Comparison of ENCODE assay signal across 8 cellular contexts in the genomic region with DNA sequence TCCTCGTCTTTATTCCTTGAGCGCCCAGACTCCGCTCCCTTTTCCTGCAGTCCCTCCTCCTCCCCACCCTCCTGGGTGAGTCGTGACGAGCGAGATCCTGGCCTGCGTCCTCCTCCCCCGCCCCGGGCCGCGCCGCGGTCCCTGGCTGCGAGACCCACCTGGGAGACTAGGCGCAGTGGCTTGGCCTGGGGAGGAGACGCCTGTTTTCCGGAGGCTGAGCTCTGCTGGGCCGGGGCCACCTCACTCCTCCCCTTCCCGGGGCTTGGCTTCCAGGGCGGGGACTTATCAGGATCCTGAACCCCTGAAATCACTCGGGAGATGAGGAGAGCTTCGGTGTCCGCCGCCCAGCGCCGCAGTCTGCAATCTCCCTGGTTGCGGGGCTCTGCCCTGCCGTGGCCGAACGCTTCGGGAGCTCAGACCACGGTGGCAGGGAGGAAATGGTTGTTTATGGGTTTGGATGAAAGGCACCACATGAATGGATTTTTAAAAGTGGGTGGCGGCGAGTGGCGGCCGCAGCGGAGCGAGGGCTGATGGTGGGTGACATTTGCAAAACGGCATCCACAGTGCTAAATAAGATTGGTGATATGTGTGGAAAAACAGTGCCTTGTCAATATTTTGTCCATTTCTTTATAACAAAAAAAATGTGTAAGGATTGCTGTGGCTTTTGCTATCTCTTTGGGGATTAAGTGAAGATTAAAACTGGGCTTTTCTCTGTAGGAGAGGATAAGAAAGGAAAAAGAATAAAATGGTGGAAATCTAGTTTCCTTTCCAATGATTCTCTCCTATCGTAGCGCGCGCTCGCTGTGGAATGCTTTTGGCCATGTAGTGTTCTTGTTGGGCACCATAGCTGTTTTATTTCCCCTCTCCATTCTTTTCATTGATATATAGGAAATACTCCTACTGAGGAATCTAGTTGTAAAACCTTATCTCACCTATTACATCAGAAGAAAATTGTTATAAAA. TPM values are rescaled to one million over a fixed set of nuclear protein-coding genes. Genes with fewer than 3 reads are reported as not detected.
DNase-seq lines count a peak whose midpoint lies in the region; ATAC-seq and TF ChIP-seq lines count a peak whose summit lies in the region.

No MANE protein-coding gene starts in this region.

- H3K4me1 Mint-ChIP-seq in GM23338 = peaks cover 18% of the 10 kb centered on the region
- H3K4me1 Mint-ChIP-seq in nephron progenitor cell = peaks cover 22% of the 10 kb centered on the region
- peaks cover 23% of the 10 kb centered on the region for H3K4me1 Mint-ChIP-seq in type B pancreatic cell (ENCODE audit: unreplicated experiment)

- ATAC-seq in GM23338 (peak; percentile 14), GM19467 (IDR thresholded peaks at IDR 0.05; ENCODE audit: unreplicated experiment) (no peak)

- H3K27me3 ChIP-seq in GM23338 (ENCODE audit: insufficient read depth) = peaks cover 29% of the 10 kb centered on the region

- 0 out of 2 replicates have a peak, but pooled peaks cover 8% of the 10 kb centered on the region for H3F3A ChIP-seq in GM23338 (replicated peaks; ENCODE audit: low read depth)

- H2AFZ ChIP-seq in GM23338 (peak overlapping the region; percentile 48; the same call in 1 of the 2 replicates), OCI-LY7 (ENCODE audit: low read length) (no peak overlapping the region)

- H3K9me3 Mint-ChIP-seq in GM23338 = peaks cover 2% of the 10 kb centered on the region; the same call in 1 of the 3 replicates
- H3K9me3 Mint-ChIP-seq in nephron progenitor cell = peaks cover 6% of the 10 kb centered on the region
- no peaks in the 10 kb centered on the region for H3K9me3 Mint-ChIP-seq in type B pancreatic cell

- H3K4me1 ChIP-seq in GM23338 (ENCODE audit: insufficient read depth) (peaks cover 16% of the 10 kb centered on the region), OCI-LY7 (ENCODE audit: insufficient read depth, low read length, poor library complexity, severe bottlenecking) (peaks cover 19% of the 10 kb centered on the region)

- intact Hi-C loops in OCI-LY7 (cut with micrococcal nuclease; ENCODE audit: unreplicated experiment) = no loop called here

- no TSS peak for BruUV-seq in OCI-LY7 (replicated peaks; lab: Mats Ljungman, UMichigan)

- H3K4me3 ChIP-seq in GM23338 (peak overlapping the region; percentile 86), OCI-LY7 (ENCODE audit: low read depth, low read length, poor library complexity, severe bottlenecking) (peak overlapping the region; percentile 84), fibroblast of villous mesenchyme (ENCODE audit: low read depth, low read length) (peak overlapping the region; percentile 77)

- H3K4me3 Mint-ChIP-seq in GM23338 (peak overlapping the region; percentile 97), nephron progenitor cell (peak overlapping the region; percentile 93), type B pancreatic cell (peak overlapping the region; percentile 97)

- H3K27ac Mint-ChIP-seq in GM23338 (peak overlapping the region; percentile 39; the same call in 1 of the 2 replicates), nephron progenitor cell (no peak overlapping the region), type B pancreatic cell (peak overlapping the region; percentile 88)

- H3K79me2 ChIP-seq in GM23338 (replicated peaks; ENCODE audit: insufficient read depth) (peaks cover 48% of the 10 kb centered on the region), OCI-LY7 (ENCODE audit: insufficient read depth, low read depth, low read length) (no peaks in the 10 kb centered on the region)

- TF ChIP-seq CTCF in GM23338 (conservative IDR thresholded peaks at IDR 0.05; ENCODE audit: low read depth in 2 of 2) = no peak
- no peak for TF ChIP-seq CTCF in OCI-LY7 (conservative IDR thresholded peaks at IDR 0.05; ENCODE audit: low read length)
- no peak for TF ChIP-seq CTCF in fibroblast of villous mesenchyme (IDR thresholded peaks at IDR 0.05; ENCODE audit: insufficient read depth, low read depth, low read length)
- TF ChIP-seq CTCF in nephron progenitor cell (IDR thresholded peaks at IDR 0.05) = no peak
- no peak for TF ChIP-seq CTCF in type B pancreatic cell (conservative IDR thresholded peaks at IDR 0.05)

- H3K9me2 ChIP-seq in GM23338 (ENCODE audit: insufficient read depth) (no peaks in the 10 kb centered on the region), OCI-LY7 (ENCODE audit: insufficient read depth, low read length) (no peaks in the 10 kb centered on the region)

- no peaks in the 10 kb centered on the region for H3K9me3 ChIP-seq in OCI-LY7 (ENCODE audit: low read length)

- POLR2A ChIA-PET in OCI-LY7 (lab: Charles Lee) = interaction anchor here (0.7 kb wide), 1 partner anchor 319 kb away, joined by 3 read pairs; no protein-coding TSS in a partner anchor

- no peak overlapping the region for H3K27ac ChIP-seq in GM23338 (ENCODE audit: low read depth)
- no peak overlapping the region for H3K27ac ChIP-seq in OCI-LY7 (ENCODE audit: low read depth, low read length, poor library complexity, severe bottlenecking)

- CTCF ChIA-PET in OCI-LY7 (lab: Charles Lee; ENCODE audit: unreplicated experiment) = no interaction called here

- DNase-seq in GM23338 (ENCODE audit: low spot score) (peak; percentile 81), OCI-LY7 (ENCODE audit: low spot score) (no peak), activated gamma-delta T cell (lab: John Stamatoyannopoulos, UW) (peak; percentile 18), fibroblast of villous mesenchyme (ENCODE audit: low read depth) (peak; percentile 71), nephron progenitor cell (peak; percentile 52), type B pancreatic cell (ENCODE audit: extremely low spot score, unreplicated experiment) (peak; percentile 73), foreskin melanocyte (no peak)

- peaks cover 8% of the 10 kb centered on the region for H4K20me1 ChIP-seq in GM23338 (replicated peaks; ENCODE audit: insufficient read depth)
- no peaks in the 10 kb centered on the region for H4K20me1 ChIP-seq in OCI-LY7 (ENCODE audit: insufficient read depth, low read length)

- peak overlapping the region; percentile 75 for H3K4me2 ChIP-seq in GM23338
- H3K4me2 ChIP-seq in OCI-LY7 (ENCODE audit: low read length) = peak overlapping the region; percentile 84

- H3K36me3 Mint-ChIP-seq in GM23338 (ENCODE audit: low read depth) = no peaks in the 10 kb centered on the region; the same call in 2 of the 3 replicates
- peaks cover 6% of the 10 kb centered on the region for H3K36me3 Mint-ChIP-seq in nephron progenitor cell (ENCODE audit: low read depth)
- peaks cover 5% of the 10 kb centered on the region for H3K36me3 Mint-ChIP-seq in type B pancreatic cell

- peaks cover 26% of the 10 kb centered on the region for H3K27me3 Mint-ChIP-seq in GM23338 (ENCODE audit: insufficient read depth, low read depth, poor library complexity)
- peaks cover 63% of the 10 kb centered on the region for H3K27me3 Mint-ChIP-seq in nephron progenitor cell (ENCODE audit: low read depth, poor library complexity)
- peaks cover 29% of the 10 kb centered on the region for H3K27me3 Mint-ChIP-seq in type B pancreatic cell

- H3K36me3 ChIP-seq in GM23338 (ENCODE audit: insufficient read depth) (no peaks in the 10 kb centered on the region), OCI-LY7 (ENCODE audit: insufficient read depth, low read length) (no peaks in the 10 kb centered on the region)

TF ChIP-seq in GM23338, 12 proteins besides CTCF, POLR2A, EP300 and RAD21 (continues in another document):
- TF ChIP-seq EZH2phosphoT487 (IDR thresholded peaks at IDR 0.05; ENCODE audit: unreplicated experiment) (no peak), JUNB (IDR thresholded peaks at IDR 0.05; ENCODE audit: unreplicated experiment) (no peak), NANOG (IDR thresholded peaks at IDR 0.05; ENCODE audit: borderline replicate concordance) (no peak), ZNF331 (CRISPR knock-in tag; IDR thresholded peaks at IDR 0.05; ENCODE audit: low read depth) (no peak), REST (IDR thresholded peaks at IDR 0.05; ENCODE audit: unreplicated experiment) (no peak), POLR2AphosphoS5 (IDR thresholded peaks at IDR 0.05; ENCODE audit: low read depth) (no peak; the same call in 1 of the 2 replicates), ZNF114 (CRISPR knock-in tag; IDR thresholded peaks at IDR 0.05) (no peak)

RNA-seq across cellular contexts. Expression of gene STXBP1, which starts 1.2 kb away (rescaled TPM):
- 48.6 and 76.4 TPM in 2 replicates for total RNA-seq in GM23338 (2014; rRNA removed; shearing (Covaris generic))
- 45.8 and 50.4 TPM in 2 replicates for polyA plus RNA-seq in GM23338 (2016; fragmentation: Nextera tagmentation; extraction: Ambion mirVana)
- total RNA-seq in OCI-LY7 (2014; rRNA removed; shearing (Covaris generic)) = 3.7 and 4.1 TPM in 2 replicates
- total RNA-seq in OCI-LY7 (2022) (20.4 and 22.1 TPM in 2 replicates), fibroblast of villous mesenchyme (12.6 and 19.9 TPM in 2 replicates), type B pancreatic cell (ENCODE audit: low replicate concordance) (43.1 and 48.8 TPM in 2 replicates)

Comparison
In these comparisons a context has a peak if more than half of its experiments do, and no peak if none do; other contexts are left out.
1. DNase-seq: peak in GM23338 (single experiment), activated gamma-delta T cell (single experiment), fibroblast of villous mesenchyme (single experiment), nephron progenitor cell (single experiment) and type B pancreatic cell (single experiment); none in OCI-LY7 (single experiment) and foreskin melanocyte (single experiment).
2. Peak in every context shown above with its lines, with median percentiles within 50 percentile points of each other: H3K4me3 ChIP-seq and H3K4me3 Mint-ChIP-seq.